ENCODE assay signal across 1 cellular context in the genomic region with DNA sequence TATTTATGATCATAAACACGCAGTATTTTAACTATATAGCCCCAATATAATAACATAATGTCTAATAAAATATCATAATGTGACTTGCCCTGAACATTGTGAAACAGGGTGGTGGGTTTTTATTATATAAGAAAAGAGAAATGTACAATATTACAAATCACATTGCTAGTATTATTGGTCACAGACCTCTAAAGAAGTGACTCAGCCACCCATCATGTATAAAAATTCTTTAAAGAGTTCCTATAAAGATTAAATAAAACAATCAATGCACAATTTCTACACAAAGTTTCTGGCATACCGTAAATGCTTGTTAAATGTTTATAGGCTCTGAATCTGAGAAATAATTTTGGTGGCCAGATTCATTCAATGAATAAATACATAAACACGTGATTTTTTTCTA.
TF ChIP-seq lines count a peak whose summit lies in the region.

No MANE protein-coding gene starts in this region.

TF ChIP-seq in SK-N-SH treated with all-trans-retinoic acid at 6 μM for 48 hours, 23 proteins besides CTCF, POLR2A, EP300 and RAD21 (continued from another document):
- TF ChIP-seq, protein P1, sequence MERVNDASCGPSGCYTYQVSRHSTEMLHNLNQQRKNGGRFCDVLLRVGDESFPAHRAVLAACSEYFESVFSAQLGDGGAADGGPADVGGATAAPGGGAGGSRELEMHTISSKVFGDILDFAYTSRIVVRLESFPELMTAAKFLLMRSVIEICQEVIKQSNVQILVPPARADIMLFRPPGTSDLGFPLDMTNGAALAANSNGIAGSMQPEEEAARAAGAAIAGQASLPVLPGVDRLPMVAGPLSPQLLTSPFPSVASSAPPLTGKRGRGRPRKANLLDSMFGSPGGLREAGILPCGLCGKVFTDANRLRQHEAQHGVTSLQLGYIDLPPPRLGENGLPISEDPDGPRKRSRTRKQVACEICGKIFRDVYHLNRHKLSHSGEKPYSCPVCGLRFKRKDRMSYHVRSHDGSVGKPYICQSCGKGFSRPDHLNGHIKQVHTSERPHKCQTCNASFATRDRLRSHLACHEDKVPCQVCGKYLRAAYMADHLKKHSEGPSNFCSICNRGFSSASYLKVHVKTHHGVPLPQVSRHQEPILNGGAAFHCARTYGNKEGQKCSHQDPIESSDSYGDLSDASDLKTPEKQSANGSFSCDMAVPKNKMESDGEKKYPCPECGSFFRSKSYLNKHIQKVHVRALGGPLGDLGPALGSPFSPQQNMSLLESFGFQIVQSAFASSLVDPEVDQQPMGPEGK (CRISPR knock-in tag; IDR thresholded peaks at IDR 0.05; ENCODE audit: borderline replicate concordance), result no peak
- TF ChIP-seq GLIS3 (CRISPR knock-in tag; IDR thresholded peaks at IDR 0.05), result no peak
- TF ChIP-seq CSDC2 (CRISPR knock-in tag; IDR thresholded peaks at IDR 0.05), result no peak
